Comparison of ENCODE assay signal across 8 cellular contexts in genomic region chr3:44862221-44862637, GRCh38. TPM values are rescaled to one million over a fixed set of nuclear protein-coding genes. Genes with fewer than 3 reads are reported as not detected.
DNase-seq lines count a peak whose midpoint lies in the region; ATAC-seq and TF ChIP-seq lines count a peak whose summit lies in the region.

No MANE protein-coding gene starts in this region.

- no peaks in the 10 kb centered on the region for H3K27me3 ChIP-seq in SU-DHL-6 (ENCODE audit: low read length)
- H3K27me3 ChIP-seq in neural progenitor cell = no peaks in the 10 kb centered on the region

- peak overlapping the region; percentile 57 for H3K9ac ChIP-seq in SU-DHL-6 (ENCODE audit: low read length)
- H3K9ac ChIP-seq in neural progenitor cell = no peak overlapping the region

- H3K4me1 Mint-ChIP-seq in neural progenitor cell = peaks cover 10% of the 10 kb centered on the region

- H3K27me3 Mint-ChIP-seq in neural progenitor cell (ENCODE audit: insufficient read depth, low read depth) = peaks cover 7% of the 10 kb centered on the region

- TF ChIP-seq CTCF in SU-DHL-6 (IDR thresholded peaks at IDR 0.05; ENCODE audit: insufficient read depth, low read length, poor library complexity, severe bottlenecking) (no peak), epithelial cell of esophagus (IDR thresholded peaks at IDR 0.05; ENCODE audit: insufficient read depth, low read depth, low read length, missing control alignments) (no peak), neural progenitor cell (IDR thresholded peaks at IDR 0.05) (no peak)

- H3K9me3 ChIP-seq in SU-DHL-6 (ENCODE audit: insufficient read depth, low read length) = no peaks in the 10 kb centered on the region
- no peaks in the 10 kb centered on the region for H3K9me3 ChIP-seq in neural progenitor cell (ENCODE audit: low read depth)

- H3K27ac ChIP-seq in SU-DHL-6 (ENCODE audit: low read depth, low read length) (no peak overlapping the region), neural progenitor cell (no peak overlapping the region)

- H3K4me3 ChIP-seq in SU-DHL-6 (ENCODE audit: insufficient read depth, low read length, poor library complexity, severe bottlenecking) = peak overlapping the region; percentile 53
- peak overlapping the region; percentile 70 for H3K4me3 ChIP-seq in epithelial cell of esophagus (ENCODE audit: low read length)
- peak overlapping the region; percentile 65 for H3K4me3 ChIP-seq in neural progenitor cell

- H3F3A ChIP-seq in SU-DHL-6 (ENCODE audit: insufficient read depth) (no peaks in the 10 kb centered on the region), neural progenitor cell (ENCODE audit: low read depth) (peaks cover 21% of the 10 kb centered on the region)

- no peaks in the 10 kb centered on the region for H4K20me1 ChIP-seq in SU-DHL-6 (ENCODE audit: low read depth, low read length)
- no peaks in the 10 kb centered on the region for H4K20me1 ChIP-seq in neural progenitor cell (ENCODE audit: low read depth)

- no peaks in the 10 kb centered on the region for H3K36me3 ChIP-seq in SU-DHL-6 (ENCODE audit: low read length)
- H3K36me3 ChIP-seq in neural progenitor cell = no peaks in the 10 kb centered on the region

- H3K36me3 Mint-ChIP-seq in neural progenitor cell = peaks cover 23% of the 10 kb centered on the region

- no peaks in the 10 kb centered on the region for H3K79me2 ChIP-seq in SU-DHL-6 (ENCODE audit: insufficient read depth, low read length)
- peaks cover 9% of the 10 kb centered on the region for H3K79me2 ChIP-seq in neural progenitor cell (ENCODE audit: low read depth)

- peaks cover 7% of the 10 kb centered on the region for H3K4me1 ChIP-seq in neural progenitor cell

- H3K4me2 ChIP-seq in SU-DHL-6 (ENCODE audit: low read depth, low read length, poor library complexity, severe bottlenecking) (peak overlapping the region; percentile 72), neural progenitor cell (peak overlapping the region; percentile 87)

- H3K27ac Mint-ChIP-seq in neural progenitor cell = peak overlapping the region; percentile 93

- no peaks in the 10 kb centered on the region for H3K9me3 Mint-ChIP-seq in neural progenitor cell

- no peaks in the 10 kb centered on the region for H3K9me2 ChIP-seq in SU-DHL-6 (replicated peaks; ENCODE audit: insufficient read depth, low read length)

- DNase-seq in Ammon's horn (ENCODE audit: low spot score) (peak; percentile 29), epithelial cell of esophagus (ENCODE audit: low read depth) (peak; percentile 33), neural progenitor cell (ENCODE audit: low spot score) (no peak), NCI-H226 (no peak)
- no peak for DNase-seq in NK-92 treated with Interleukin-12 subunit alpha and Interleukin-12 subunit beta, amount 100 ng/mL, for 24 hours (lab: John Stamatoyannopoulos, UW)

- ATAC-seq in GM18870 (IDR thresholded peaks at IDR 0.05; ENCODE audit: unreplicated experiment) = peak; percentile 16
- peak; percentile 24 for ATAC-seq in HG03097 (IDR thresholded peaks at IDR 0.05; ENCODE audit: low FRiP score, unreplicated experiment)

- no peak overlapping the region for H2AFZ ChIP-seq in SU-DHL-6 (ENCODE audit: low read depth, low read length, severe bottlenecking)
- H2AFZ ChIP-seq in neural progenitor cell (replicated peaks) = peak overlapping the region; percentile 27

- H3K4me3 Mint-ChIP-seq in neural progenitor cell = peak overlapping the region; percentile 92

RNA-seq across cellular contexts. Expression of gene TMEM42, which starts 0.5 kb away (rescaled TPM):
- 10.1 and 17.7 TPM in 2 replicates for total RNA-seq in neural progenitor cell (ENCODE audit: low replicate concordance)

RNA-seq across cellular contexts. Expression of gene TGM4, which starts 12.2 kb away (rescaled TPM):
- total RNA-seq in neural progenitor cell (ENCODE audit: low replicate concordance) = 0.04 and 0.12 TPM in 2 replicates

Comparison
In these comparisons a context has a peak if more than half of its experiments do, and no peak if none do; other contexts are left out.
1. DNase-seq: peak in Ammon's horn (single experiment) and epithelial cell of esophagus (single experiment); none in neural progenitor cell (single experiment), NK-92 treated with Interleukin-12 subunit alpha and Interleukin-12 subunit beta, amount 100 ng/mL, for 24 hours (single experiment) and NCI-H226 (single experiment).
2. Peak in every context shown above with its lines, with median percentiles within 50 percentile points of each other: H3K4me3 ChIP-seq.